1 cellular context compared by ENCODE assay signal in genomic region chr22:24209016-24209415, GRCh38.
TF ChIP-seq lines count a peak whose summit lies in the region.

No MANE protein-coding gene starts in this region.

TF ChIP-seq in GM23338, 12 proteins besides CTCF, POLR2A, EP300 and RAD21:
- TF ChIP-seq ZNF462 (CRISPR knock-in tag; IDR thresholded peaks at IDR 0.05): no peak
- TF ChIP-seq ETS1 (IDR thresholded peaks at IDR 0.05): no peak
- no peak for TF ChIP-seq ZNF114 (CRISPR knock-in tag; IDR thresholded peaks at IDR 0.05)
- TF ChIP-seq REST (IDR thresholded peaks at IDR 0.05; ENCODE audit: unreplicated experiment): no peak
- no peak for TF ChIP-seq EZH2 (IDR thresholded peaks at IDR 0.05; ENCODE audit: low read depth, unreplicated experiment)
- no peak for TF ChIP-seq NANOG (IDR thresholded peaks at IDR 0.05; ENCODE audit: borderline replicate concordance)
- TF ChIP-seq CREB1 (CRISPR knock-in tag; IDR thresholded peaks at IDR 0.05; ENCODE audit: low read depth): no peak
- TF ChIP-seq STAT1 (IDR thresholded peaks at IDR 0.05; ENCODE audit: unreplicated experiment): no peak
- no peak for TF ChIP-seq JUNB (IDR thresholded peaks at IDR 0.05; ENCODE audit: unreplicated experiment)
- TF ChIP-seq EZH2phosphoT487 (IDR thresholded peaks at IDR 0.05; ENCODE audit: unreplicated experiment): no peak
- no peak for TF ChIP-seq ZNF331 (CRISPR knock-in tag; IDR thresholded peaks at IDR 0.05; ENCODE audit: low read depth)
- TF ChIP-seq POLR2AphosphoS5 (IDR thresholded peaks at IDR 0.05; ENCODE audit: low read depth): no peak
